Comparison of ENCODE assay signal across 26 cellular contexts in the genomic region with DNA sequence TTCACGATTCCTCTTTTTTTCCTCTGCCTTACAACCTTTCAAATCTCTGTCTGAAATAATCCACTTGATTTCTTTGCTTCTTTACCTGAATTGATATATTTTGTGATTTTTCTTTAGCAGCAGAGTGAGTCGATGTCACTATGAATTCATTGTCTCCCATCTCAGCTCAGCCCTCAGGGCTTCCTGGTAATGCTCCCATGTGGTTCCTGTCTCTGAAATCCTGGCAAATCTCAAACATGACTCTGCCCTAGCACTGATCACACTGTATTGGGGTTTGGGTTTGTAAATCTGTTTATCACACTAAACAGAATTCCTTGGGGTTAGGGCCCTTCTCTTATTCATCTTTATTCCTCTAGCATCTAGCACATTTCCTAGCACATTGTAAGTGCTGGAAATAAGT. TPM values are rescaled to one million over a fixed set of nuclear protein-coding genes. Genes with fewer than 3 reads are reported as not detected.
"Had no signal": no experiment of that assay in that cellular context is flagged by ENCODE, and none has a peak within 500 bp of the region (broad histone marks: within the 10 kb centered on the region; RNA-seq: fewer than 3 reads in every experiment).

No MANE protein-coding gene starts in this region.

- H3K36me3 ChIP-seq: adrenal gland, ascending aorta, left ventricle myocardium inferior, WERI-Rb-1 had no signal

- H3K27ac Mint-ChIP-seq: activated CD4-positive, alpha-beta T cell treated with anti-CD3 and anti-CD28 coated beads, Interleukin-2, amount 10 ng/mL, durations not matched to agents 7 days and 5 days; activated CD8-positive, alpha-beta memory T cell treated with anti-CD3 and anti-CD28 coated beads, Interleukin-2, amount 10 ng/mL, durations not matched to agents 7 days and 5 days; activated CD8-positive, alpha-beta T cell treated with anti-CD3 and anti-CD28 coated beads for 36 hours; activated naive CD4-positive, alpha-beta T cell treated with anti-CD3 and anti-CD28 coated beads, Interleukin-2, amount 50 U/mL, for 72 hours; activated T-helper 1 cell treated with anti-CD3 and anti-CD28 coated beads, Interleukin-12 subunit alpha, Interleukin-12 subunit beta, Interleukin-2, Interleukin-4 antibody, amounts not matched to agents 30 ng/mL and 10 ng/mL and 1 ng/mL, durations not matched to agents 14 hours and 24 hours and 36 hours; natural killer cell; stimulated activated memory B cell treated with anti-CD40 and anti-IgM and Interleukin-4, amounts not matched to agents 10 μg/mL and 1 μg/mL and 100 μg/mL, for 72 hours; T-cell; T-helper 2 cell treated with Interferon-gamma antibody and Interleukin-4, amounts not matched to agents 5 μg/mL and 100 μg/mL, for 36 hours had no signal

- H3K9me3 Mint-ChIP-seq: activated CD8-positive, alpha-beta T cell treated with anti-CD3 and anti-CD28 coated beads for 36 hours; central memory CD8-positive, alpha-beta T cell; stimulated activated memory B cell treated with anti-CD40 and anti-IgM and Interleukin-4, amounts not matched to agents 10 μg/mL and 1 μg/mL and 100 μg/mL, for 72 hours had no signal

- H3K9me3 ChIP-seq: adrenal gland, ascending aorta, testis had no signal

- H3K4me1 Mint-ChIP-seq: activated CD4-positive, alpha-beta T cell treated with anti-CD3 and anti-CD28 coated beads, Interleukin-2, amount 10 ng/mL, durations not matched to agents 7 days and 5 days; activated CD8-positive, alpha-beta memory T cell treated with anti-CD3 and anti-CD28 coated beads, Interleukin-2, amount 10 ng/mL, durations not matched to agents 7 days and 5 days; central memory CD8-positive, alpha-beta T cell; natural killer cell; stimulated activated memory B cell treated with anti-CD40 and anti-IgM and Interleukin-4, amounts not matched to agents 10 μg/mL and 1 μg/mL and 100 μg/mL, for 72 hours; T-cell had no signal

- H3K4me1 ChIP-seq: adrenal gland, ascending aorta, left ventricle myocardium inferior, testis had no signal

- H3K4me3 ChIP-seq: adrenal gland, ascending aorta, dorsolateral prefrontal cortex, left ventricle myocardium inferior, testis had no signal

- H3K27me3 ChIP-seq: adrenal gland, ascending aorta, dorsolateral prefrontal cortex, testis had no signal

- H3K4me3 Mint-ChIP-seq: activated CD4-positive, alpha-beta T cell treated with anti-CD3 and anti-CD28 coated beads, Interleukin-2, amount 10 ng/mL, durations not matched to agents 7 days and 5 days; activated CD8-positive, alpha-beta memory T cell treated with anti-CD3 and anti-CD28 coated beads, Interleukin-2, amount 10 ng/mL, durations not matched to agents 7 days and 5 days; activated CD8-positive, alpha-beta T cell treated with anti-CD3 and anti-CD28 coated beads for 36 hours; activated T-helper 1 cell treated with anti-CD3 and anti-CD28 coated beads, Interleukin-12 subunit alpha, Interleukin-12 subunit beta, Interleukin-2, Interleukin-4 antibody, amounts not matched to agents 30 ng/mL and 10 ng/mL and 1 ng/mL, durations not matched to agents 14 hours and 24 hours and 36 hours; central memory CD8-positive, alpha-beta T cell; natural killer cell; stimulated activated memory B cell treated with anti-CD40 and anti-IgM and Interleukin-4, amounts not matched to agents 10 μg/mL and 1 μg/mL and 100 μg/mL, for 72 hours; T-cell; T-helper 2 cell treated with Interferon-gamma antibody and Interleukin-4, amounts not matched to agents 5 μg/mL and 100 μg/mL, for 36 hours had no signal

- H3K36me3 Mint-ChIP-seq: activated CD8-positive, alpha-beta memory T cell treated with anti-CD3 and anti-CD28 coated beads, Interleukin-2, amount 10 ng/mL, durations not matched to agents 7 days and 5 days; T-cell had no signal

- DNase-seq: activated CD4-positive, alpha-beta T cell treated with anti-CD3 and anti-CD28 coated beads, Interleukin-2, amount 10 ng/mL, durations not matched to agents 7 days and 5 days; activated CD4-positive, CD25-positive, alpha-beta regulatory T cell treated with anti-CD3 and anti-CD28 coated beads, Interleukin-2, amount 50 U/mL, for 72 hours; activated CD8-positive, alpha-beta memory T cell treated with anti-CD3 and anti-CD28 coated beads, Interleukin-2, amount 10 ng/mL, durations not matched to agents 7 days and 5 days; activated CD8-positive, alpha-beta T cell treated with anti-CD3 and anti-CD28 coated beads for 36 hours; activated gamma-delta T cell treated with Interleukin-2 at 50 U/mL for 16 hours; adrenal gland; dorsolateral prefrontal cortex; hippocampal formation; left ventricle myocardium inferior; midbrain; natural killer cell; small intestine; stimulated activated CD4-positive, alpha-beta T cell treated with anti-CD3 and anti-CD28 coated beads, Interleukin-15, amount 100 ng/mL, for 24 hours; T-cell; testis; trophoblast cell; WERI-Rb-1 had no signal

- H3K27ac ChIP-seq: adrenal gland, ascending aorta, left ventricle myocardium inferior, testis, WERI-Rb-1 had no signal

RNA-seq across cellular contexts. Expression of gene MSTN, which starts 43.0 kb away (rescaled TPM):
- total RNA-seq: activated CD4-positive, alpha-beta T cell treated with anti-CD3 and anti-CD28 coated beads, Interleukin-2, amount 10 ng/mL, durations not matched to agents 7 days and 5 days; activated CD8-positive, alpha-beta memory T cell treated with anti-CD3 and anti-CD28 coated beads, Interleukin-2, amount 10 ng/mL, durations not matched to agents 7 days and 5 days; activated CD8-positive, alpha-beta T cell treated with anti-CD3 and anti-CD28 coated beads for 36 hours; activated naive CD4-positive, alpha-beta T cell treated with anti-CD3 and anti-CD28 coated beads, Interleukin-2, amount 50 U/mL, for 72 hours; activated T-helper 1 cell treated with anti-CD3 and anti-CD28 coated beads, Interleukin-12 subunit alpha, Interleukin-12 subunit beta, Interleukin-2, Interleukin-4 antibody, amounts not matched to agents 30 ng/mL and 10 ng/mL and 1 ng/mL, durations not matched to agents 14 hours and 24 hours and 36 hours; ascending aorta; epithelial cell of proximal tubule; left ventricle myocardium inferior; lung microvascular endothelial cell; natural killer cell; osteoblast; T-cell had no signal
